Comparison of ENCODE assay signal across 1 cellular context in the genomic region with DNA sequence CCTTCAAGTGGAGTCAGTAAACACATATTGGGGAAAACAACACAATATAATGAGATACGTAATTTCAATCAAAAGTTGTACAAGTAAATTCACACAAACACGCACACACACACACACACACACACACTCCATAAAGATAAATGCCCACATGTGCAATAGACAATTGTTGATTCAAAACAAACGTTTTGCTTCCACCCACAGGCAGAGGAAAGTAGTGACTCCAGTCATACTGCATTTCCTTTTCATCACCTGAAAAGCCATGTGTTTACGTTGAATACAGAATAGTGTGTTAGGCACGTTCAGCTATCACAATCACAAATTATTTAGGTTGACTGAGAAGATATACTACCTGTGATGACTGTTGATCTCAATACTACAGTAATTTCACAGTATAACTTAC.
TF ChIP-seq lines count a peak whose summit lies in the region.

No MANE protein-coding gene starts in this region.

TF ChIP-seq in HCT116, 20 proteins besides CTCF, POLR2A, EP300 and RAD21 (continued from another document):
- TF ChIP-seq, protein P1, sequence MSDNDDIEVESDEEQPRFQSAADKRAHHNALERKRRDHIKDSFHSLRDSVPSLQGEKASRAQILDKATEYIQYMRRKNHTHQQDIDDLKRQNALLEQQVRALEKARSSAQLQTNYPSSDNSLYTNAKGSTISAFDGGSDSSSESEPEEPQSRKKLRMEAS (IDR thresholded peaks at IDR 0.05), result no peak
- TF ChIP-seq ZFX (IDR thresholded peaks at IDR 0.05), result no peak
- TF ChIP-seq EGR1 (IDR thresholded peaks at IDR 0.05; ENCODE audit: low read depth), result no peak
- TF ChIP-seq FOSL1 (IDR thresholded peaks at IDR 0.05; ENCODE audit: low read depth), result no peak
- TF ChIP-seq CEBPB (IDR thresholded peaks at IDR 0.05; ENCODE audit: low read depth), result no peak
- TF ChIP-seq, protein P2, sequence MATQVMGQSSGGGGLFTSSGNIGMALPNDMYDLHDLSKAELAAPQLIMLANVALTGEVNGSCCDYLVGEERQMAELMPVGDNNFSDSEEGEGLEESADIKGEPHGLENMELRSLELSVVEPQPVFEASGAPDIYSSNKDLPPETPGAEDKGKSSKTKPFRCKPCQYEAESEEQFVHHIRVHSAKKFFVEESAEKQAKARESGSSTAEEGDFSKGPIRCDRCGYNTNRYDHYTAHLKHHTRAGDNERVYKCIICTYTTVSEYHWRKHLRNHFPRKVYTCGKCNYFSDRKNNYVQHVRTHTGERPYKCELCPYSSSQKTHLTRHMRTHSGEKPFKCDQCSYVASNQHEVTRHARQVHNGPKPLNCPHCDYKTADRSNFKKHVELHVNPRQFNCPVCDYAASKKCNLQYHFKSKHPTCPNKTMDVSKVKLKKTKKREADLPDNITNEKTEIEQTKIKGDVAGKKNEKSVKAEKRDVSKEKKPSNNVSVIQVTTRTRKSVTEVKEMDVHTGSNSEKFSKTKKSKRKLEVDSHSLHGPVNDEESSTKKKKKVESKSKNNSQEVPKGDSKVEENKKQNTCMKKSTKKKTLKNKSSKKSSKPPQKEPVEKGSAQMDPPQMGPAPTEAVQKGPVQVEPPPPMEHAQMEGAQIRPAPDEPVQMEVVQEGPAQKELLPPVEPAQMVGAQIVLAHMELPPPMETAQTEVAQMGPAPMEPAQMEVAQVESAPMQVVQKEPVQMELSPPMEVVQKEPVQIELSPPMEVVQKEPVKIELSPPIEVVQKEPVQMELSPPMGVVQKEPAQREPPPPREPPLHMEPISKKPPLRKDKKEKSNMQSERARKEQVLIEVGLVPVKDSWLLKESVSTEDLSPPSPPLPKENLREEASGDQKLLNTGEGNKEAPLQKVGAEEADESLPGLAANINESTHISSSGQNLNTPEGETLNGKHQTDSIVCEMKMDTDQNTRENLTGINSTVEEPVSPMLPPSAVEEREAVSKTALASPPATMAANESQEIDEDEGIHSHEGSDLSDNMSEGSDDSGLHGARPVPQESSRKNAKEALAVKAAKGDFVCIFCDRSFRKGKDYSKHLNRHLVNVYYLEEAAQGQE (IDR thresholded peaks at IDR 0.05; ENCODE audit: low read depth), result no peak
- TF ChIP-seq JUND (IDR thresholded peaks at IDR 0.05), result no peak
- no peak for TF ChIP-seq ZNF274 (IDR thresholded peaks at IDR 0.05; ENCODE audit: low read depth, low read length)
- no peak for TF ChIP-seq CBX3 (IDR thresholded peaks at IDR 0.05; ENCODE audit: low read depth)
- no peak for TF ChIP-seq EZH2 (IDR thresholded peaks at IDR 0.05)
